Comparison of ENCODE assay signal across 1 cellular context in genomic region chr22:38071421-38072321, GRCh38.
TF ChIP-seq lines count a peak whose summit lies in the region.

No MANE protein-coding gene starts in this region.

TF ChIP-seq in endothelial cell of umbilical vein, 7 proteins besides CTCF, POLR2A, EP300 and RAD21:
- TF ChIP-seq GATA2 (IDR thresholded peaks at IDR 0.05; ENCODE audit: insufficient read depth, insufficient read length, low read depth, low read length) (no peak), FOS (IDR thresholded peaks at IDR 0.05; ENCODE audit: borderline replicate concordance, insufficient read depth, low read length) (no peak), MYC (IDR thresholded peaks at IDR 0.05; ENCODE audit: low read depth, low read length) (no peak), EZH2 (IDR thresholded peaks at IDR 0.05; ENCODE audit: borderline replicate concordance, low read depth, low read length, severe bottlenecking) (no peak), JUN (IDR thresholded peaks at IDR 0.05; ENCODE audit: borderline replicate concordance, insufficient read depth, insufficient read length, low read depth) (no peak), MAX (IDR thresholded peaks at IDR 0.05; ENCODE audit: insufficient read depth, insufficient read length) (no peak), POLR2AphosphoS5 (IDR thresholded peaks at IDR 0.05; ENCODE audit: insufficient read depth, low read depth, low read length) (no peak)
